18 cellular contexts compared by ENCODE assay signal in genomic region chr1:183203094-183203493, GRCh38. TPM values are rescaled to one million over a fixed set of nuclear protein-coding genes. Genes with fewer than 3 reads are reported as not detected.
DNase-seq lines count a peak whose midpoint lies in the region; ATAC-seq and TF ChIP-seq lines count a peak whose summit lies in the region.
"Had no signal": no experiment of that assay in that cellular context is flagged by ENCODE, and none has a peak within 500 bp of the region (broad histone marks: within the 10 kb centered on the region; RNA-seq: fewer than 3 reads in every experiment).

No MANE protein-coding gene starts in this region.

- H3K27ac Mint-ChIP-seq in stimulated activated naive CD8-positive, alpha-beta T cell treated with anti-CD3 and anti-CD28 coated beads, Interleukin-15, amount 100 ng/mL, for 72 hours = no peak overlapping the region
- H3K27ac Mint-ChIP-seq: CD4-positive, CD25-positive, alpha-beta regulatory T cell; CD8-positive, alpha-beta memory T cell; GM23338; HFFc6 had no signal

- CTCF ChIA-PET in RWPE1 (lab: Yijun Ruan, JAX) = interaction anchor here (0.7 kb wide), 1 partner anchor 62 kb away, joined by 3 read pairs; no protein-coding TSS in a partner anchor
- CTCF ChIA-PET in HEK293T (lab: Yijun Ruan, JAX) = interaction anchor here (0.7 kb wide), 1 partner anchor 168 kb away, joined by 3 read pairs; no protein-coding TSS in a partner anchor

- DNase-seq in stimulated activated naive CD8-positive, alpha-beta T cell treated with anti-CD3 and anti-CD28 coated beads, Interleukin-15, amount 100 ng/mL, for 72 hours = no peak
- no peak for DNase-seq in stimulated activated naive CD8-positive, alpha-beta T cell treated with anti-CD3 and anti-CD28 coated beads, Interleukin-15, Interleukin-2, amounts not matched to agents 100 U/mL and 50 U/mL, for 24 hours
- DNase-seq in MG63 (peak; percentile 5), RWPE1 (ENCODE audit: low spot score) (no peak), HEK293T (ENCODE audit: extremely low spot score) (no peak), HK-2 (ENCODE audit: unreplicated experiment) (no peak)
- DNase-seq: ACHN; BE2C; C1 segment of cervical spinal cord; CD8-positive, alpha-beta memory T cell; COR-L47; GDM1; HCEC 1CT; HFFc6; IMR-90 had no signal

- no peak overlapping the region for H3K4me3 Mint-ChIP-seq in stimulated activated naive CD8-positive, alpha-beta T cell treated with anti-CD3 and anti-CD28 coated beads, Interleukin-15, amount 100 ng/mL, for 72 hours
- H3K4me3 Mint-ChIP-seq: CD4-positive, CD25-positive, alpha-beta regulatory T cell; CD8-positive, alpha-beta memory T cell; GM23338; HFFc6 had no signal

- H3K36me3 ChIP-seq in MG63 = no peaks in the 10 kb centered on the region
- H3K36me3 ChIP-seq: BE2C had no signal

- peak overlapping the region; percentile 48; the same call in 1 of the 2 replicates for H3K27ac ChIP-seq in RWPE1

- no peak for TF ChIP-seq CTCF in RWPE1 (conservative IDR thresholded peaks at IDR 0.05; ENCODE audit: low read depth)

- peaks cover 14% of the 10 kb centered on the region for H3K27me3 Mint-ChIP-seq in stimulated activated naive CD8-positive, alpha-beta T cell treated with anti-CD3 and anti-CD28 coated beads, Interleukin-15, amount 100 ng/mL, for 72 hours

- no peaks in the 10 kb centered on the region for H3K9me3 Mint-ChIP-seq in stimulated activated naive CD8-positive, alpha-beta T cell treated with anti-CD3 and anti-CD28 coated beads, Interleukin-15, amount 100 ng/mL, for 72 hours
- H3K9me3 Mint-ChIP-seq: GM23338, HFFc6 had no signal

- no peaks in the 10 kb centered on the region for H3K27me3 ChIP-seq in MG63
- H3K27me3 ChIP-seq: BE2C had no signal

- H3K4me3 ChIP-seq in MG63 = no peak overlapping the region
- H3K4me3 ChIP-seq: GM23338 had no signal

- no peaks in the 10 kb centered on the region for H3K4me1 Mint-ChIP-seq in stimulated activated naive CD8-positive, alpha-beta T cell treated with anti-CD3 and anti-CD28 coated beads, Interleukin-15, amount 100 ng/mL, for 72 hours
- H3K4me1 Mint-ChIP-seq: CD4-positive, CD25-positive, alpha-beta regulatory T cell; CD8-positive, alpha-beta memory T cell had no signal

- no peaks in the 10 kb centered on the region for H3K9me3 ChIP-seq in MG63
- H3K9me3 ChIP-seq: BE2C had no signal

- peak; percentile 52 for ATAC-seq in stimulated activated naive CD8-positive, alpha-beta T cell treated with anti-CD3 and anti-CD28 coated beads, Interleukin-15, amount 100 ng/mL, for 72 hours
- no peak for ATAC-seq in stimulated activated naive CD8-positive, alpha-beta T cell treated with anti-CD3 and anti-CD28 coated beads, Interleukin-15, Interleukin-2, amounts not matched to agents 100 U/mL and 50 U/mL, for 24 hours
- ATAC-seq in GM18868 (IDR thresholded peaks at IDR 0.05; ENCODE audit: unreplicated experiment) = no peak
- ATAC-seq: GM23338 had no signal

- POLR2A ChIA-PET in RWPE1 (lab: Yijun Ruan, JAX; ENCODE audit: low non-redundant PET) = no interaction called here
- POLR2A ChIA-PET in HEK293T (lab: Yijun Ruan, JAX) = no interaction called here

TF ChIP-seq in HEK293T, 16 proteins besides CTCF, POLR2A, EP300 and RAD21:
- TF ChIP-seq ZNF384 (IDR thresholded peaks at IDR 0.05) (no peak), BHLHE40 (IDR thresholded peaks at IDR 0.05; ENCODE audit: borderline replicate concordance) (no peak), FOXA1 (IDR thresholded peaks at IDR 0.05) (no peak), SP1 (IDR thresholded peaks at IDR 0.05) (no peak), FOXM1 (IDR thresholded peaks at IDR 0.05; ENCODE audit: borderline replicate concordance) (no peak), PKNOX1 (IDR thresholded peaks at IDR 0.05) (no peak), LEF1 (IDR thresholded peaks at IDR 0.05; ENCODE audit: borderline replicate concordance) (no peak), CTBP1 (IDR thresholded peaks at IDR 0.05; ENCODE audit: borderline replicate concordance) (no peak), NFRKB (IDR thresholded peaks at IDR 0.05) (no peak), HDGF (IDR thresholded peaks at IDR 0.05; ENCODE audit: borderline replicate concordance) (no peak), FOXK2 (IDR thresholded peaks at IDR 0.05) (no peak), SUZ12 (IDR thresholded peaks at IDR 0.05) (no peak), ELF4 (IDR thresholded peaks at IDR 0.05) (no peak), L3MBTL2 (conservative IDR thresholded peaks at IDR 0.05) (no peak), ARNT (IDR thresholded peaks at IDR 0.05) (no peak), TARDBP (IDR thresholded peaks at IDR 0.05) (no peak)

RNA-seq across cellular contexts. Expression of gene LAMC2, which starts 17.0 kb away (rescaled TPM):
- 0.10 and 0.16 TPM in 2 replicates for total RNA-seq in MG63 (2014; rRNA removed; shearing (Covaris generic); ENCODE audit: low replicate concordance)
- total RNA-seq: CD4-positive, CD25-positive, alpha-beta regulatory T cell; CD8-positive, alpha-beta memory T cell had no signal
